1 cellular context compared by ENCODE assay signal in the genomic region with DNA sequence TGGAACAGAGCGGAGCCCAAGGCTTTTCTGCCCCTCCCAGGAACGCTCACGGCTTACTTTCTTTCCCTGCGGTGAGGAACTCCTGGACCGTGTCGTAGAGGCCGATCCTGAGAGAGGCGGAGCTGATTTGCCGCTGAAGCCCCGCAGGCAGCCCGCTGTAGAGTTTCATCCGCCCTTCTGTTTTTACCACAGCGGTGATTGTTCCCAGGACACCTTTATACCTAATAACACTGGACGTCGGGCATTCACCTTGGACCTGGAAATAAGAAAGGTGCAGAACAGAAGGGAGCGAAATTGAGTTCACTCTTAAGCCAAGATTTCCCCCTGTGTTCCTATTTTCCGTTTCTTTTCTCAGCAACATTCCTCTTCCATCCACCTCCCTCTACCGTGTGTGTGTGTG.
TF ChIP-seq lines count a peak whose summit lies in the region.

No MANE protein-coding gene starts in this region.

TF ChIP-seq in WTC11, 78 proteins besides CTCF, POLR2A, EP300 and RAD21 (continued from another document):
- TF ChIP-seq ZNF671 (CRISPR knock-in tag; IDR thresholded peaks at IDR 0.05): no peak
- TF ChIP-seq NFE2L1 (CRISPR knock-in tag; IDR thresholded peaks at IDR 0.05): no peak
- TF ChIP-seq CREB1 (CRISPR knock-in tag; IDR thresholded peaks at IDR 0.05): no peak
- TF ChIP-seq ZNF232 (CRISPR knock-in tag; IDR thresholded peaks at IDR 0.05): no peak
- TF ChIP-seq, protein P1, sequence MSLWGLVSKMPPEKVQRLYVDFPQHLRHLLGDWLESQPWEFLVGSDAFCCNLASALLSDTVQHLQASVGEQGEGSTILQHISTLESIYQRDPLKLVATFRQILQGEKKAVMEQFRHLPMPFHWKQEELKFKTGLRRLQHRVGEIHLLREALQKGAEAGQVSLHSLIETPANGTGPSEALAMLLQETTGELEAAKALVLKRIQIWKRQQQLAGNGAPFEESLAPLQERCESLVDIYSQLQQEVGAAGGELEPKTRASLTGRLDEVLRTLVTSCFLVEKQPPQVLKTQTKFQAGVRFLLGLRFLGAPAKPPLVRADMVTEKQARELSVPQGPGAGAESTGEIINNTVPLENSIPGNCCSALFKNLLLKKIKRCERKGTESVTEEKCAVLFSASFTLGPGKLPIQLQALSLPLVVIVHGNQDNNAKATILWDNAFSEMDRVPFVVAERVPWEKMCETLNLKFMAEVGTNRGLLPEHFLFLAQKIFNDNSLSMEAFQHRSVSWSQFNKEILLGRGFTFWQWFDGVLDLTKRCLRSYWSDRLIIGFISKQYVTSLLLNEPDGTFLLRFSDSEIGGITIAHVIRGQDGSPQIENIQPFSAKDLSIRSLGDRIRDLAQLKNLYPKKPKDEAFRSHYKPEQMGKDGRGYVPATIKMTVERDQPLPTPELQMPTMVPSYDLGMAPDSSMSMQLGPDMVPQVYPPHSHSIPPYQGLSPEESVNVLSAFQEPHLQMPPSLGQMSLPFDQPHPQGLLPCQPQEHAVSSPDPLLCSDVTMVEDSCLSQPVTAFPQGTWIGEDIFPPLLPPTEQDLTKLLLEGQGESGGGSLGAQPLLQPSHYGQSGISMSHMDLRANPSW (CRISPR knock-in tag; conservative IDR thresholded peaks at IDR 0.05; ENCODE audit: low read depth): no peak
- TF ChIP-seq ZNF317 (CRISPR knock-in tag; IDR thresholded peaks at IDR 0.05; ENCODE audit: borderline replicate concordance, low read depth): no peak
- TF ChIP-seq TCF7 (CRISPR knock-in tag; IDR thresholded peaks at IDR 0.05; ENCODE audit: low read depth): no peak
- TF ChIP-seq, protein P2, sequence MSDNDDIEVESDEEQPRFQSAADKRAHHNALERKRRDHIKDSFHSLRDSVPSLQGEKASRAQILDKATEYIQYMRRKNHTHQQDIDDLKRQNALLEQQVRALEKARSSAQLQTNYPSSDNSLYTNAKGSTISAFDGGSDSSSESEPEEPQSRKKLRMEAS (CRISPR knock-in tag; IDR thresholded peaks at IDR 0.05): no peak
- TF ChIP-seq, protein P3, sequence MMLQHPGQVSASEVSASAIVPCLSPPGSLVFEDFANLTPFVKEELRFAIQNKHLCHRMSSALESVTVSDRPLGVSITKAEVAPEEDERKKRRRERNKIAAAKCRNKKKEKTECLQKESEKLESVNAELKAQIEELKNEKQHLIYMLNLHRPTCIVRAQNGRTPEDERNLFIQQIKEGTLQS (CRISPR knock-in tag; conservative IDR thresholded peaks at IDR 0.05): no peak
- TF ChIP-seq ZBTB21 (CRISPR knock-in tag; IDR thresholded peaks at IDR 0.05; ENCODE audit: borderline replicate concordance): no peak
- no peak for TF ChIP-seq JUN (CRISPR knock-in tag; IDR thresholded peaks at IDR 0.05)
